8 cellular contexts compared by ENCODE assay signal in the genomic region with DNA sequence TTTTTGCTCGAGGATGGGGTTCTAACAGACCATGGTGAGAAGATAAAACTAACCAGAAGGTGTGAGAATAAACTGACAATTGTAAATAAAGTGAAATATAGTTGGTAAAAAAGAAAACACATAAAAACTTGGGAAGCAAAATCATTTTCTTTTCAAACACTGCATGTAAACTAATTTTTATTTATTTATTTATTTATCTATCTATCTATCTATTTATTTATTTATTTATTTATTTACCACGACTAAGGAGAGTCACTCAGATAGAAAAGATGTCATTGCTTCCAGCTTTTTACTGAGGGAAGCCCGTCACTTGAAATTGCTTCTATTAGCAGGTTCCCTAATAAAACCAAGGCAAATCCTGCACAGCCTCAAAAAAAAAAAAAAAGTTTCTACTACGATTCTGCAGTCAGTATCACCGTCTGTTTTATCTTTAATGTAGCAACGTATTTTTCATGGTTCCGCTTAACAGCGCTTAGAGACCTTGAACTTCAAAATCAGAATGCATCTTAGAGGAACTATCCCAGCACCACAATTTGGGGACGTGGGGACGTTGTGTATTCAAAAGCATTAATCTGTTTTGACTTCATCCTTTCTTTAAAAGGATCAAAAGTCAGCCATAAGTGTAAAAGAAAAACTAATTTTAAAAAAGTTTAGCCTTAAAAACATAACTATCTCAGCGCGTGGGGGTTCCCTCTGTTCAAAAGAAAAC. TPM values are rescaled to one million over a fixed set of nuclear protein-coding genes. Genes with fewer than 3 reads are reported as not detected.
A peak's percentile ranks its signal among the peaks of the same experiment; 100 is the strongest.
DNase-seq lines count a peak whose midpoint lies in the region; ATAC-seq and TF ChIP-seq lines count a peak whose summit lies in the region.

No MANE protein-coding gene starts in this region.

- H2AFZ ChIP-seq in SK-N-SH (ENCODE audit: low read depth) (peak overlapping the region; percentile 99), osteoblast (ENCODE audit: low read length) (peak overlapping the region; percentile 93)

- no peak overlapping the region for H3K27ac Mint-ChIP-seq in endothelial cell (ENCODE audit: unreplicated experiment)

- peaks cover 3% of the 10 kb centered on the region for H3K4me1 Mint-ChIP-seq in endothelial cell (ENCODE audit: unreplicated experiment)

- no peaks in the 10 kb centered on the region for H3K9me2 ChIP-seq in SK-N-SH

- POLR2A ChIA-PET in SK-N-SH (lab: Yijun Ruan, JAX), result no interaction called here

- H3F3A ChIP-seq in SK-N-SH (replicated peaks; ENCODE audit: insufficient read depth), result peaks cover 12% of the 10 kb centered on the region

- H3K27ac ChIP-seq in SK-N-SH (ENCODE audit: low read depth in 2 of 2, low read length in 1 of 2) (peak overlapping the region in 1 of 2 experiments; percentile 84; a peak in 2 of 4 replicates), osteoblast (ENCODE audit: low read depth, low read length) (peak overlapping the region; percentile 92)

- WGBS in SK-N-SH (ENCODE audit: low lambda C conversion rate), result 28% methylated on average over 12 of the region's 12 CpGs

- H3K79me2 ChIP-seq in SK-N-SH (ENCODE audit: insufficient read depth), result no peaks in the 10 kb centered on the region
- peaks cover 5% of the 10 kb centered on the region for H3K79me2 ChIP-seq in osteoblast (ENCODE audit: insufficient read depth, low read length)

- no peaks in the 10 kb centered on the region for H3K9me3 Mint-ChIP-seq in endothelial cell (ENCODE audit: unreplicated experiment)

- peak overlapping the region; percentile 53 to 62 for H3K4me3 ChIP-seq in SK-N-SH (ENCODE audit: low read depth in 2 of 2, low read length in 1 of 2)
- peak overlapping the region; percentile 83 for H3K4me3 ChIP-seq in osteoblast (ENCODE audit: insufficient read depth, low read length)

- peaks cover 4% of the 10 kb centered on the region for H3K27me3 Mint-ChIP-seq in endothelial cell (ENCODE audit: unreplicated experiment)

- H4K20me1 ChIP-seq in SK-N-SH (ENCODE audit: insufficient read depth) (no peaks in the 10 kb centered on the region), osteoblast (ENCODE audit: insufficient read depth, low read length) (no peaks in the 10 kb centered on the region)

- DNase-seq in NCI-H1417 (lab: John Stamatoyannopoulos, UW) (peak in 2 of 3 experiments; percentile 59 to 71), NCI-H1417 treated with DMSO at 0.1 percent for 48 hours (lab: John Stamatoyannopoulos, UW) (no peak), SK-N-SH (peak; percentile 31), endothelial cell (ENCODE audit: low spot score) (no peak), osteoblast (ENCODE audit: insufficient read length, low spot score, missing footprints) (no peak), NCI-H82 (lab: John Stamatoyannopoulos, UW) (no peak)

- H3K4me2 ChIP-seq in SK-N-SH (peak overlapping the region; percentile 97), osteoblast (ENCODE audit: insufficient read depth, low read length) (peak overlapping the region; percentile 97)

- no peak for ATAC-seq in activated CD4-positive, CD25-positive, alpha-beta regulatory T cell treated with anti-CD3 and anti-CD28 coated beads, Interleukin-2, amount 50 U/mL, for 24 hours
- ATAC-seq in GM21447 (IDR thresholded peaks at IDR 0.05; ENCODE audit: unreplicated experiment), result no peak

- H3K36me3 ChIP-seq in SK-N-SH (replicated peaks in 1 of 2; ENCODE audit: control insufficient read depth in 1 of 2, insufficient read depth in 2 of 2, low read length in 1 of 2), result no peaks in the 10 kb centered on the region
- H3K36me3 ChIP-seq in osteoblast (ENCODE audit: insufficient read depth, low read length), result no peaks in the 10 kb centered on the region

- H3K9me3 ChIP-seq in SK-N-SH, result no peaks in the 10 kb centered on the region
- H3K9me3 ChIP-seq in osteoblast (ENCODE audit: low read depth, low read length), result no peaks in the 10 kb centered on the region

- no peaks in the 10 kb centered on the region for H3K27me3 ChIP-seq in SK-N-SH (ENCODE audit: insufficient read depth)
- H3K27me3 ChIP-seq in osteoblast (ENCODE audit: insufficient read depth, low read length), result no peaks in the 10 kb centered on the region

- H3K9ac ChIP-seq in SK-N-SH, result peak overlapping the region; percentile 83; the same call in 1 of the 2 replicates

- H3K4me1 ChIP-seq in SK-N-SH (ENCODE audit: control insufficient read depth in 1 of 2, insufficient read depth in 2 of 2, low read depth in 1 of 2, low read length in 1 of 2) (no peaks in the 10 kb centered on the region; a peak in 2 of 4 replicates), osteoblast (ENCODE audit: insufficient read depth, low read length) (peaks cover 20% of the 10 kb centered on the region)

- TF ChIP-seq CTCF in SK-N-SH (IDR thresholded peaks at IDR 0.05) (no peak), endothelial cell (IDR thresholded peaks at IDR 0.05; ENCODE audit: unreplicated experiment) (no peak), osteoblast (IDR thresholded peaks at IDR 0.05; ENCODE audit: extremely low read depth, low read depth, low read length) (no peak)

- no peak for TF ChIP-seq EP300 in SK-N-SH (IDR thresholded peaks at IDR 0.05; ENCODE audit: borderline replicate concordance in 1 of 2, low read depth in 1 of 2, low read length in 1 of 2)

- H3K36me3 Mint-ChIP-seq in endothelial cell (ENCODE audit: low read depth, unreplicated experiment), result no peaks in the 10 kb centered on the region

- H3K4me3 Mint-ChIP-seq in endothelial cell (ENCODE audit: unreplicated experiment), result peak overlapping the region; percentile 98

- CTCF ChIA-PET in SK-N-SH (lab: Yijun Ruan, JAX), result no interaction called here

- TF ChIP-seq RAD21 in SK-N-SH (IDR thresholded peaks at IDR 0.05; ENCODE audit: low read length), result no peak

TF ChIP-seq in SK-N-SH, 30 proteins besides CTCF, POLR2A, EP300 and RAD21 (continues in another document):
- TF ChIP-seq SIN3A (IDR thresholded peaks at IDR 0.05; ENCODE audit: borderline replicate concordance, low read depth, low read length) (no peak), MEF2A (IDR thresholded peaks at IDR 0.05; ENCODE audit: borderline replicate concordance, low read depth) (no peak), FOSL2 (IDR thresholded peaks at IDR 0.05; ENCODE audit: borderline replicate concordance, low read depth) (no peak), PBX3 (IDR thresholded peaks at IDR 0.05) (no peak), MXI1 (IDR thresholded peaks at IDR 0.05; ENCODE audit: low read depth, low read length) (no peak), RXRA (IDR thresholded peaks at IDR 0.05; ENCODE audit: borderline replicate concordance, low read depth) (no peak), RFX5 (IDR thresholded peaks at IDR 0.05; ENCODE audit: low read length) (no peak), YY1 (IDR thresholded peaks at IDR 0.05; ENCODE audit: low read depth) (no peak), ELF1 (IDR thresholded peaks at IDR 0.05) (no peak), TEAD4 (IDR thresholded peaks at IDR 0.05; ENCODE audit: borderline replicate concordance, insufficient read depth) (no peak), EZH2phosphoT487 (IDR thresholded peaks at IDR 0.05; ENCODE audit: borderline replicate concordance, low read depth) (no peak), NRF1 (IDR thresholded peaks at IDR 0.05; ENCODE audit: low read depth, low read length) (no peak), FOXM1 (IDR thresholded peaks at IDR 0.05; ENCODE audit: low read depth) (no peak), REST (IDR thresholded peaks at IDR 0.05; ENCODE audit: low read depth, low read length) (no peak)
- TF ChIP-seq, protein P1, sequence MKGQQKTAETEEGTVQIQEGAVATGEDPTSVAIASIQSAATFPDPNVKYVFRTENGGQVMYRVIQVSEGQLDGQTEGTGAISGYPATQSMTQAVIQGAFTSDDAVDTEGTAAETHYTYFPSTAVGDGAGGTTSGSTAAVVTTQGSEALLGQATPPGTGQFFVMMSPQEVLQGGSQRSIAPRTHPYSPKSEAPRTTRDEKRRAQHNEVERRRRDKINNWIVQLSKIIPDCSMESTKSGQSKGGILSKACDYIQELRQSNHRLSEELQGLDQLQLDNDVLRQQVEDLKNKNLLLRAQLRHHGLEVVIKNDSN (IDR thresholded peaks at IDR 0.05; ENCODE audit: borderline replicate concordance, low read depth), result no peak

RNA-seq across cellular contexts. Expression of gene EBLN1, which starts 33.2 kb away (rescaled TPM):
- polyA plus RNA-seq in SK-N-SH (2012; rRNA removed), result not detected in 2 replicates
- not detected in 2 replicates for polyA plus RNA-seq in SK-N-SH (2012; cell fraction: cytosol; rRNA removed)
- not detected in 2 replicates for polyA plus RNA-seq in SK-N-SH (2012; cell fraction: nucleus; rRNA removed)
- total RNA-seq in endothelial cell (ENCODE audit: unreplicated experiment) (not detected), osteoblast (not detected in 2 replicates)

Comparison
In these comparisons a context has a peak if more than half of its experiments do, and no peak if none do; other contexts are left out.
1. DNase-seq: peak in NCI-H1417 (2 of 3) and SK-N-SH (single experiment); none in NCI-H1417 treated with DMSO at 0.1 percent for 48 hours (single experiment), endothelial cell (single experiment), osteoblast (single experiment) and NCI-H82 (single experiment).